8 cellular contexts compared by ENCODE assay signal in the genomic region with DNA sequence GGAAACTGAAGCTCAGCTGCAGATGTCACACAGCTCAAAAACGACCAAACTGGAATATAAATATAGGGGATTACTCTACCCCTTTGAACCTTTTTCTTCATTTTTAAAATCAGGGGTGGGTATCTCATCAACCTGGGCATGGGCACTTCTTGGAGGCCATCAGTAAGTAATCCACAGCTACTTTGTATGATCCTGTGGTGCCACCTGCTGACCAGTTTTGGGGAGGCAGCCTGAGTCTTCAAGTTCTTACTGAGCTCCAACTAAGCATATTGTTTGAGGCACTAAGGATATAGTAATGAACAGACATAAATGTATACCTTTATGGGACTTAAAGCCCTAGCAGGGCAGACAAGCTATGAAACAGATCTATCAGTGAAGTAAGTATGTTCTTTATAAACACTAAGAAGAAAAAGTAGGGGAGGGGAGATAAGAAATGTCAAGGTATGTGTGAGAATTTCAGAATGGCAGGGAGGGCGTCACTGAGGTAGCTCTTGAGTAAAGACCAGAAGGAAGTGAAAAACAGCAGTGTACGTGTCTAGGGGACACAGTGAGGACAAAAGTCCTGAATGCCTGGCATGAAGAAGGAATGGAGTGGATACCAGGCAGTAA. TPM values are rescaled to one million over a fixed set of nuclear protein-coding genes. Genes with fewer than 3 reads are reported as not detected.
A peak's percentile ranks its signal among the peaks of the same experiment; 100 is the strongest.
DNase-seq lines count a peak whose midpoint lies in the region; ATAC-seq and TF ChIP-seq lines count a peak whose summit lies in the region.

No MANE protein-coding gene starts in this region.

- H3K9me3 Mint-ChIP-seq in activated T-helper 17 cell treated with anti-CD3 and anti-CD28 coated beads, Interleukin-2, amount 50 U/mL, for 72 hours: no peaks in the 10 kb centered on the region
- H3K9me3 Mint-ChIP-seq in type B pancreatic cell: no peaks in the 10 kb centered on the region

- intact Hi-C loops in Panc1 (cut with micrococcal nuclease; ENCODE audit: unreplicated experiment): loop anchor here (1.0 to 10.0 kb wide), 3 partner anchors 66 to 205 kb away; no protein-coding TSS in a partner anchor
- intact Hi-C loops in ovary (cut with DNase I): loop anchor here in 2 of 4 donors (5.0 to 10.0 kb wide), 2 partner anchors 82 to 95 kb away; no protein-coding TSS in a partner anchor

- POLR2A ChIA-PET in Panc1 (lab: Charles Lee): no interaction called here

- peak; percentile 48 for DNase-seq in SIG-M5 treated with dmso at 0.1 percent for 504 hours (lab: John Stamatoyannopoulos, UW; ENCODE audit: unreplicated experiment)
- DNase-seq in SIG-M5 (lab: John Stamatoyannopoulos, UW): no peak
- peak; percentile 84 for DNase-seq in Panc1 (ENCODE audit: low read depth, low spot score)
- peak; percentile 67 to 90 for DNase-seq in foreskin fibroblast
- peak; percentile 51 to 85 (median 76) for DNase-seq in ovary
- DNase-seq in type B pancreatic cell (ENCODE audit: extremely low spot score, unreplicated experiment): peak; percentile 81

- CTCF ChIA-PET in Panc1 (lab: Charles Lee): interaction anchor here (0.6 to 4.0 kb wide), 21 partner anchors 8 to 113 kb away, joined by 3 to 80 read pairs (median 5); partner anchors contain the start of gene EIF3F

- no peaks in the 10 kb centered on the region for H3K9me3 ChIP-seq in Panc1 (ENCODE audit: control insufficient read depth, insufficient read depth, low read depth, low read length)
- no peaks in the 10 kb centered on the region for H3K9me3 ChIP-seq in ovary

- BruUV-seq in Panc1 (replicated peaks; lab: Mats Ljungman, UMichigan): no TSS peak

- H3K27me3 ChIP-seq in Panc1 (ENCODE audit: control insufficient read depth, insufficient read depth, low read length) (no peaks in the 10 kb centered on the region), ovary (no peaks in the 10 kb centered on the region)

- in situ Hi-C loops in Panc1 (cut with HindIII; ENCODE audit: low pct_unique_long_range_greater_than_20kb, low sequenced_read_pairs): no loop called here

- H3K36me3 ChIP-seq in Panc1 (ENCODE audit: control insufficient read depth, insufficient read depth, low read length) (no peaks in the 10 kb centered on the region), ovary (no peaks in the 10 kb centered on the region)

- H3K4me3 ChIP-seq in Panc1 (ENCODE audit: low read depth in 2 of 2, low read length in 2 of 2): no peak overlapping the region
- no peak overlapping the region for H3K4me3 ChIP-seq in foreskin fibroblast (ENCODE audit: low read depth in 1 of 2, low read length in 2 of 2)
- H3K4me3 ChIP-seq in ovary: no peak overlapping the region

- no peak for TF ChIP-seq POLR2A in ovary (IDR thresholded peaks at IDR 0.05)

- no peak overlapping the region for H3K27ac ChIP-seq in Panc1 (ENCODE audit: low read length)
- H3K27ac ChIP-seq in ovary: no peak overlapping the region

- H3K36me3 Mint-ChIP-seq in activated T-helper 17 cell treated with anti-CD3 and anti-CD28 coated beads, Interleukin-2, amount 50 U/mL, for 72 hours (ENCODE audit: low read depth): no peaks in the 10 kb centered on the region
- H3K36me3 Mint-ChIP-seq in type B pancreatic cell: peaks cover 6% of the 10 kb centered on the region

- H3K4me3 Mint-ChIP-seq in activated T-helper 17 cell treated with anti-CD3 and anti-CD28 coated beads, Interleukin-2, amount 50 U/mL, for 72 hours: no peak overlapping the region
- H3K4me3 Mint-ChIP-seq in type B pancreatic cell: no peak overlapping the region

- TF ChIP-seq CTCF in Panc1 (IDR thresholded peaks at IDR 0.05): peak; percentile 95
- TF ChIP-seq CTCF in foreskin fibroblast (IDR thresholded peaks at IDR 0.05; ENCODE audit: low read depth, low read length): peak; percentile 82
- peak; percentile 13 to 61 (median 42) for TF ChIP-seq CTCF in ovary (IDR thresholded peaks at IDR 0.05)
- TF ChIP-seq CTCF in type B pancreatic cell (conservative IDR thresholded peaks at IDR 0.05): peak; percentile 89

- ATAC-seq in HG03460 (IDR thresholded peaks at IDR 0.05; ENCODE audit: unreplicated experiment): peak; percentile 63
- peak; percentile 89 for ATAC-seq in Panc1
- ATAC-seq in activated T-helper 17 cell treated with anti-CD3 and anti-CD28 coated beads, Interleukin-2, amount 50 U/mL, for 72 hours (replicated peaks): peak; percentile 62

- H3K4me1 ChIP-seq in Panc1 (ENCODE audit: control insufficient read depth, insufficient read depth, low read length) (no peaks in the 10 kb centered on the region), ovary (ENCODE audit: insufficient read depth) (no peaks in the 10 kb centered on the region)

- H3K27me3 Mint-ChIP-seq in activated T-helper 17 cell treated with anti-CD3 and anti-CD28 coated beads, Interleukin-2, amount 50 U/mL, for 72 hours: no peaks in the 10 kb centered on the region
- no peaks in the 10 kb centered on the region for H3K27me3 Mint-ChIP-seq in type B pancreatic cell

- TF ChIP-seq EP300 in ovary (IDR thresholded peaks at IDR 0.05): no peak

- no peaks in the 10 kb centered on the region for H3K4me1 Mint-ChIP-seq in activated T-helper 17 cell treated with anti-CD3 and anti-CD28 coated beads, Interleukin-2, amount 50 U/mL, for 72 hours
- H3K4me1 Mint-ChIP-seq in type B pancreatic cell (ENCODE audit: unreplicated experiment): peaks cover 6% of the 10 kb centered on the region

- no peak overlapping the region for H3K27ac Mint-ChIP-seq in activated T-helper 17 cell treated with anti-CD3 and anti-CD28 coated beads, Interleukin-2, amount 50 U/mL, for 72 hours
- no peak overlapping the region for H3K27ac Mint-ChIP-seq in type B pancreatic cell

- WGBS in ovary, 3 donors: 54 to 60% (median 58%) methylated on average over 3 of the region's 3 CpGs

RNA-seq across cellular contexts. Expression of gene TUB, which starts 18.4 kb away (rescaled TPM):
- total RNA-seq in Panc1 (2021; ENCODE audit: unreplicated experiment) (4.3 TPM), ovary (10 to 100 TPM; 10.5 to 33.4 (median 25.7) TPM), type B pancreatic cell (ENCODE audit: low replicate concordance) (11.5 and 28.8 TPM in 2 replicates)
- 2.3 TPM for polyA plus RNA-seq in Panc1 (2012; ENCODE audit: insufficient read length)
- under 1 TPM; 0.28 to 0.50 TPM for total RNA-seq in activated T-helper 17 cell treated with anti-CD3 and anti-CD28 coated beads, Interleukin-2, amount 50 U/mL, for 72 hours
- polyA plus RNA-seq in ovary: 10 to 100 TPM in 1 of 2 donors, 1 to 10 TPM in 1; 7.2 to 15.3 TPM

Comparison
In these comparisons a context has a peak if more than half of its experiments do, and no peak if none do; other contexts are left out.
1. CTCF ChIP-seq: peak in every context shown above with its lines; median percentile 95 in Panc1; 89 in type B pancreatic cell; 82 in foreskin fibroblast; 42 in ovary.